ENCODE assay signal across 18 cellular contexts in the genomic region with DNA sequence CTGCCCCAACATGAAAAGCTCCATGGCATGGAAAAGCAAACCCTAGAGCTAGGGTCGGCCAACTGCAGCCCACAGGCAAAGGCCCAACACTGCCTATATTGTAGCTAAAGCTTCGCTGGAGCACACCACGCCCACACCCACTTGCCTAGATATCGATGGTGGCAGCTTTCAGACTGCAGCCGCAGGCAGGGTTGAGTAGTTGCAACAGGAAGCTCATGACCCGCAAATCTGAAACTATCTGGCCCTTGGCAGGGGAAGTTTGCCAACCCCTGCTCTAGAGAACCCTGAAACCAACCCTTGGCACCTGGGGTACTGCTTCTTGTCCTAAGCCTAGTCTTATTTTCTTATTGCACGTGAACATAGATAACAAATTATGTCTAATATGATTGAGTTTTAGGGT.
DNase-seq lines count a peak whose midpoint lies in the region; ATAC-seq and TF ChIP-seq lines count a peak whose summit lies in the region.
"Had no signal": no experiment of that assay in that cellular context is flagged by ENCODE, and none has a peak within 500 bp of the region (broad histone marks: within the 10 kb centered on the region; RNA-seq: fewer than 3 reads in every experiment).

No MANE protein-coding gene starts in this region.

- H3K36me3 Mint-ChIP-seq in activated B cell treated with CpG ODN at 0.5 μM for 24 hours (ENCODE audit: low read depth): no peaks in the 10 kb centered on the region
- H3K36me3 Mint-ChIP-seq in stimulated activated memory B cell treated with anti-CD40 and anti-IgM and Interleukin-4, amounts not matched to agents 10 μg/mL and 1 μg/mL and 100 μg/mL, for 72 hours: no peaks in the 10 kb centered on the region
- H3K36me3 Mint-ChIP-seq: CD14-positive monocyte had no signal

- CTCF ChIA-PET in activated B cell treated with CpG ODN at 0.5 μM for 24 hours (lab: Charles Lee): no interaction called here

- no peak overlapping the region for H3K4me3 Mint-ChIP-seq in activated B cell treated with CpG ODN at 0.5 μM for 24 hours
- no peak overlapping the region for H3K4me3 Mint-ChIP-seq in stimulated activated memory B cell treated with anti-CD40 and anti-IgM and Interleukin-4, amounts not matched to agents 10 μg/mL and 1 μg/mL and 100 μg/mL, for 72 hours
- H3K4me3 Mint-ChIP-seq: CD14-positive monocyte; HFFc6; T-helper 1 cell treated with Interleukin-12 subunit alpha and Interleukin-12 subunit beta and Interleukin-4 antibody, amounts not matched to agents 30 μg/mL and 1 μg/mL, for 36 hours had no signal

- H3K4me3 ChIP-seq in Jurkat, Clone E6-1 (ENCODE audit: low read length): no peak overlapping the region

- peaks cover 5% of the 10 kb centered on the region for H3K9me3 Mint-ChIP-seq in activated B cell treated with CpG ODN at 0.5 μM for 24 hours
- peaks cover 6% of the 10 kb centered on the region for H3K9me3 Mint-ChIP-seq in stimulated activated memory B cell treated with anti-CD40 and anti-IgM and Interleukin-4, amounts not matched to agents 10 μg/mL and 1 μg/mL and 100 μg/mL, for 72 hours

- POLR2A ChIA-PET in activated B cell treated with CpG ODN at 0.5 μM for 24 hours (lab: Charles Lee): no interaction called here

- no peak overlapping the region for H3K27ac Mint-ChIP-seq in activated B cell treated with CpG ODN at 0.5 μM for 24 hours
- H3K27ac Mint-ChIP-seq in stimulated activated memory B cell treated with anti-CD40 and anti-IgM and Interleukin-4, amounts not matched to agents 10 μg/mL and 1 μg/mL and 100 μg/mL, for 72 hours: no peak overlapping the region
- H3K27ac Mint-ChIP-seq: CD14-positive monocyte; HFFc6; T-helper 1 cell treated with Interleukin-12 subunit alpha and Interleukin-12 subunit beta and Interleukin-4 antibody, amounts not matched to agents 30 μg/mL and 1 μg/mL, for 36 hours had no signal

- TF ChIP-seq CTCF in activated B cell treated with CpG ODN at 0.5 μM for 24 hours (IDR thresholded peaks at IDR 0.05): no peak

- H3K27me3 Mint-ChIP-seq in activated B cell treated with CpG ODN at 0.5 μM for 24 hours: no peaks in the 10 kb centered on the region
- no peaks in the 10 kb centered on the region for H3K27me3 Mint-ChIP-seq in stimulated activated memory B cell treated with anti-CD40 and anti-IgM and Interleukin-4, amounts not matched to agents 10 μg/mL and 1 μg/mL and 100 μg/mL, for 72 hours

- H3K4me1 Mint-ChIP-seq in activated B cell treated with CpG ODN at 0.5 μM for 24 hours: peaks cover 4% of the 10 kb centered on the region
- H3K4me1 Mint-ChIP-seq in stimulated activated memory B cell treated with anti-CD40 and anti-IgM and Interleukin-4, amounts not matched to agents 10 μg/mL and 1 μg/mL and 100 μg/mL, for 72 hours: peaks cover 9% of the 10 kb centered on the region

- ATAC-seq in GM18861 (IDR thresholded peaks at IDR 0.05; ENCODE audit: unreplicated experiment): peak; percentile 56
- peak; percentile 47 for ATAC-seq in activated B cell treated with CpG ODN at 0.5 μM for 24 hours (ENCODE audit: low read depth)
- peak; percentile 73 for ATAC-seq in stimulated activated memory B cell treated with anti-CD40 and anti-IgM and Interleukin-4, amounts not matched to agents 10 μg/mL and 1 μg/mL and 100 μg/mL, for 72 hours
- no peak for ATAC-seq in HG03354 (IDR thresholded peaks at IDR 0.05; ENCODE audit: poor library complexity, severe bottlenecking, unreplicated experiment)
- ATAC-seq: PC-3 had no signal

- peak; percentile 81 for DNase-seq in Jurkat, Clone E6-1 (ENCODE audit: low read depth, low spot score)
- DNase-seq in activated B cell treated with CpG ODN at 0.5 μM for 24 hours (no peak), posterior cingulate gyrus (no peak)
- DNase-seq in effector CD8-positive, alpha-beta T cell (lab: John Stamatoyannopoulos, UW): no peak
- DNase-seq: DMS79, HFFc6, IMR-90, NCI-H1105 treated with DMSO at 0.1 percent for 48 hours, NCI-H1694 treated with DMSO at 0.1 percent for 48 hours, NCI-H510A, NCI-H748 treated with DMSO at 0.1 percent for 48 hours, PC-3, SIG-M5 had no signal

- intact Hi-C loops in activated B cell treated with CpG ODN at 0.5 μM for 24 hours (cut with micrococcal nuclease) (no loop called here), posterior cingulate gyrus (cut with DNase I) (no loop called here)
